Comparison of ENCODE assay signal across 10 cellular contexts in genomic region chr11:126080206-126080941, GRCh38.
DNase-seq lines count a peak whose midpoint lies in the region; ATAC-seq and TF ChIP-seq lines count a peak whose summit lies in the region.
"Had no signal": no experiment of that assay in that cellular context is flagged by ENCODE, and none has a peak within 500 bp of the region (broad histone marks: within the 10 kb centered on the region; RNA-seq: fewer than 3 reads in every experiment).

No MANE protein-coding gene starts in this region.

- peak; percentile 80 for ATAC-seq in SK-N-SH treated with all-trans-retinoic acid at 6 μM for 48 hours
- ATAC-seq in HG03442 (IDR thresholded peaks at IDR 0.05; ENCODE audit: unreplicated experiment): no peak
- ATAC-seq in GM21737 (IDR thresholded peaks at IDR 0.05; ENCODE audit: unreplicated experiment): no peak

- peak overlapping the region; percentile 63 for H3K27ac ChIP-seq in 22Rv1
- H3K27ac ChIP-seq: BLaER1 had no signal

- DNase-seq in HK-2 (ENCODE audit: unreplicated experiment) (peak; percentile 2), medulla oblongata (ENCODE audit: extremely low spot score) (peak; percentile 4), glomerular visceral epithelial cell (ENCODE audit: extremely low spot score) (no peak)
- no peak for DNase-seq in activated CD4-positive, alpha-beta T cell treated with anti-CD3 and anti-CD28 coated beads, Interleukin-2, amount 50 U/mL, for 1 hour
- DNase-seq: activated T-cell treated with anti-CD3 and anti-CD28 coated beads, Interleukin-2, amount 50 U/mL, for 24 hours had no signal

- no peak for TF ChIP-seq CTCF in 22Rv1 (IDR thresholded peaks at IDR 0.05)

TF ChIP-seq in SK-N-SH treated with all-trans-retinoic acid at 6 μM for 48 hours, 23 proteins besides CTCF, POLR2A, EP300 and RAD21:
- no peak for TF ChIP-seq CSRNP3 (CRISPR knock-in tag; IDR thresholded peaks at IDR 0.05)
- TF ChIP-seq ZNF565 (CRISPR knock-in tag; conservative IDR thresholded peaks at IDR 0.05; ENCODE audit: low read depth): no peak
- no peak for TF ChIP-seq ZNF8 (CRISPR knock-in tag; IDR thresholded peaks at IDR 0.05)
- no peak for TF ChIP-seq TSHZ2 (CRISPR knock-in tag; IDR thresholded peaks at IDR 0.05)
- no peak for TF ChIP-seq OSR1 (CRISPR knock-in tag; IDR thresholded peaks at IDR 0.05)
- TF ChIP-seq ESRRG (CRISPR knock-in tag; IDR thresholded peaks at IDR 0.05): no peak
- TF ChIP-seq ARNTL (CRISPR knock-in tag; IDR thresholded peaks at IDR 0.05; ENCODE audit: borderline replicate concordance, low read depth): no peak
- no peak for TF ChIP-seq ZFP30 (CRISPR knock-in tag; IDR thresholded peaks at IDR 0.05)
- TF ChIP-seq TOX (CRISPR knock-in tag; IDR thresholded peaks at IDR 0.05; ENCODE audit: borderline replicate concordance): no peak
- TF ChIP-seq CREB5 (CRISPR knock-in tag; IDR thresholded peaks at IDR 0.05; ENCODE audit: low read depth): no peak
- TF ChIP-seq ZNF70 (CRISPR knock-in tag; IDR thresholded peaks at IDR 0.05): no peak
- no peak for TF ChIP-seq SNAI2 (CRISPR knock-in tag; IDR thresholded peaks at IDR 0.05)
- TF ChIP-seq ZFP3 (CRISPR knock-in tag; IDR thresholded peaks at IDR 0.05): no peak
- TF ChIP-seq CSDC2 (CRISPR knock-in tag; IDR thresholded peaks at IDR 0.05): no peak
- no peak for TF ChIP-seq PPARA (CRISPR knock-in tag; IDR thresholded peaks at IDR 0.05; ENCODE audit: borderline replicate concordance)
- no peak for TF ChIP-seq POU6F1 (CRISPR knock-in tag; IDR thresholded peaks at IDR 0.05; ENCODE audit: borderline replicate concordance, low read depth)
- no peak for TF ChIP-seq BACH2 (CRISPR knock-in tag; IDR thresholded peaks at IDR 0.05; ENCODE audit: borderline replicate concordance)
- TF ChIP-seq ZC3H10 (CRISPR knock-in tag; IDR thresholded peaks at IDR 0.05): no peak
- no peak for TF ChIP-seq RARB (CRISPR knock-in tag; IDR thresholded peaks at IDR 0.05)
TF ChIP-seq in SK-N-SH treated with all-trans-retinoic acid at 6 μM for 48 hours: peak in this region for 0.

Comparison
In these comparisons a context has a peak if more than half of its experiments do, and no peak if none do; other contexts are left out.
1. DNase-seq: peak in HK-2 (single experiment) and medulla oblongata (single experiment); none in glomerular visceral epithelial cell (single experiment) and activated CD4-positive, alpha-beta T cell treated with anti-CD3 and anti-CD28 coated beads, Interleukin-2, amount 50 U/mL, for 1 hour (single experiment).